In genomic region chr11:103604310-103604709, GRCh38 we compare ENCODE assay signal across 9 cellular contexts.
"Had no signal": no experiment of that assay in that cellular context is flagged by ENCODE, and none has a peak within 500 bp of the region (broad histone marks: within the 10 kb centered on the region; RNA-seq: fewer than 3 reads in every experiment).

No MANE protein-coding gene starts in this region.

- H3K4me3 Mint-ChIP-seq: HFFc6, IgD-negative memory B cell had no signal

- H3K9me3 ChIP-seq: HAP-1 had no signal

- H3K27ac Mint-ChIP-seq: HFFc6, IgD-negative memory B cell had no signal

- H3K36me3 ChIP-seq: HAP-1 had no signal

- H3K36me3 Mint-ChIP-seq: IgD-negative memory B cell had no signal

- H3K4me3 ChIP-seq: GM23248, HAP-1 had no signal

- ATAC-seq: HCT116 had no signal

- H3K9me3 Mint-ChIP-seq: IgD-negative memory B cell had no signal

- H3K4me1 Mint-ChIP-seq: IgD-negative memory B cell had no signal

- H3K9ac ChIP-seq: GM23248 had no signal

- DNase-seq: GM23248, GOT3, H7, HFFc6, KG1 had no signal

- H3K27me3 Mint-ChIP-seq: IgD-negative memory B cell had no signal

- H3K27ac ChIP-seq: GM23248, HL-60 had no signal

- H2AFZ ChIP-seq: GM23248 had no signal
